ENCODE assay signal across 9 cellular contexts in genomic region chr3:184227481-184227935, GRCh38. TPM values are rescaled to one million over a fixed set of nuclear protein-coding genes. Genes with fewer than 3 reads are reported as not detected.
DNase-seq lines count a peak whose midpoint lies in the region; ATAC-seq lines count a peak whose summit lies in the region.
"Had no signal": no experiment of that assay in that cellular context is flagged by ENCODE, and none has a peak within 500 bp of the region (broad histone marks: within the 10 kb centered on the region; RNA-seq: fewer than 3 reads in every experiment).

No MANE protein-coding gene starts in this region.

- H3K4me3 ChIP-seq in CD8-positive, alpha-beta memory T cell (ENCODE audit: low read length): no peak overlapping the region

- peak; percentile 38 to 69 (median 48) for DNase-seq in CD8-positive, alpha-beta memory T cell
- DNase-seq in OCI-M1 (lab: John Stamatoyannopoulos, UW): peak; percentile 32
- no peak for DNase-seq in left ventricle myocardium superior
- DNase-seq in stimulated activated CD4-positive, alpha-beta T cell treated with anti-CD3 and anti-CD28 coated beads, Interleukin-4, amount 100 ng/mL, for 24 hours: peak; percentile 50

- no peaks in the 10 kb centered on the region for H3K4me1 ChIP-seq in CD8-positive, alpha-beta memory T cell (ENCODE audit: insufficient read depth, low read length)

- peak; percentile 53 for ATAC-seq in GM21529 (IDR thresholded peaks at IDR 0.05; ENCODE audit: unreplicated experiment)
- peak; percentile 65 for ATAC-seq in activated T-helper 17 cell treated with anti-CD3 and anti-CD28 coated beads, Interleukin-2, amount 50 U/mL, for 72 hours (replicated peaks)
- peak; percentile 30 for ATAC-seq in left ventricle myocardium superior
- no peak for ATAC-seq in HG03565 (IDR thresholded peaks at IDR 0.05; ENCODE audit: unreplicated experiment)
- ATAC-seq in HG02970 (IDR thresholded peaks at IDR 0.05; ENCODE audit: low FRiP score, unreplicated experiment): no peak

- H3K4me3 Mint-ChIP-seq in CD8-positive, alpha-beta memory T cell: no peak overlapping the region
- no peak overlapping the region for H3K4me3 Mint-ChIP-seq in activated T-helper 17 cell treated with anti-CD3 and anti-CD28 coated beads, Interleukin-2, amount 50 U/mL, for 72 hours
- H3K4me3 Mint-ChIP-seq: natural killer cell treated with Interleukin-12 subunit alpha and Interleukin-12 subunit beta and Interleukin-15 and Interleukin-18, amount 100 ng/mL, for 72 hours had no signal

- no peaks in the 10 kb centered on the region for H3K9me3 ChIP-seq in CD8-positive, alpha-beta memory T cell (ENCODE audit: low read length)

- no peaks in the 10 kb centered on the region for H3K9me3 Mint-ChIP-seq in CD8-positive, alpha-beta memory T cell
- no peaks in the 10 kb centered on the region for H3K9me3 Mint-ChIP-seq in activated T-helper 17 cell treated with anti-CD3 and anti-CD28 coated beads, Interleukin-2, amount 50 U/mL, for 72 hours
- H3K9me3 Mint-ChIP-seq: natural killer cell treated with Interleukin-12 subunit alpha and Interleukin-12 subunit beta and Interleukin-15 and Interleukin-18, amount 100 ng/mL, for 72 hours had no signal

- H3K27me3 ChIP-seq in CD8-positive, alpha-beta memory T cell (ENCODE audit: insufficient read depth, low read length, poor library complexity, severe bottlenecking): peaks cover 37% of the 10 kb centered on the region

- POLR2A ChIA-PET in CD8-positive, alpha-beta memory T cell (lab: Charles Lee): interaction anchor here (0.6 kb wide), 2 partner anchors 42 to 411 kb away, joined by 3 to 4 read pairs; partner anchors contain the start of gene ABCF3

- H3K4me1 Mint-ChIP-seq in CD8-positive, alpha-beta memory T cell: peaks cover 7 to 15% (median 15%) of the 10 kb centered on the region in 3 donors
- peaks cover 8% of the 10 kb centered on the region for H3K4me1 Mint-ChIP-seq in activated T-helper 17 cell treated with anti-CD3 and anti-CD28 coated beads, Interleukin-2, amount 50 U/mL, for 72 hours

- no peak overlapping the region for H3K27ac Mint-ChIP-seq in CD8-positive, alpha-beta memory T cell
- H3K27ac Mint-ChIP-seq in activated T-helper 17 cell treated with anti-CD3 and anti-CD28 coated beads, Interleukin-2, amount 50 U/mL, for 72 hours: no peak overlapping the region
- H3K27ac Mint-ChIP-seq: natural killer cell treated with Interleukin-12 subunit alpha and Interleukin-12 subunit beta and Interleukin-15 and Interleukin-18, amount 100 ng/mL, for 72 hours had no signal

- intact Hi-C loops in left ventricle myocardium superior (cut with micrococcal nuclease): no loop called here

- CTCF ChIA-PET in CD8-positive, alpha-beta memory T cell (lab: Charles Lee): interaction anchor here (0.8 to 4.4 kb wide), 31 partner anchors 11 to 287 kb away, joined by 3 to 36 read pairs (median 4); partner anchors contain the start of genes ABCC5, ABCF3, AP2M1 and CAMK2N2

- peaks cover 30 to 59% of the 10 kb centered on the region in 2 donors for H3K27me3 Mint-ChIP-seq in CD8-positive, alpha-beta memory T cell
- H3K27me3 Mint-ChIP-seq in activated T-helper 17 cell treated with anti-CD3 and anti-CD28 coated beads, Interleukin-2, amount 50 U/mL, for 72 hours: peaks cover 52% of the 10 kb centered on the region

- no peaks in the 10 kb centered on the region for H3K36me3 Mint-ChIP-seq in CD8-positive, alpha-beta memory T cell
- peaks cover 9% of the 10 kb centered on the region for H3K36me3 Mint-ChIP-seq in activated T-helper 17 cell treated with anti-CD3 and anti-CD28 coated beads, Interleukin-2, amount 50 U/mL, for 72 hours (ENCODE audit: low read depth)

- no peaks in the 10 kb centered on the region for H3K36me3 ChIP-seq in CD8-positive, alpha-beta memory T cell (ENCODE audit: insufficient read depth, low read length)

- H3K27ac ChIP-seq in CD8-positive, alpha-beta memory T cell (ENCODE audit: low read depth, low read length): no peak overlapping the region

RNA-seq across cellular contexts. Expression of gene VWA5B2, which starts 1.9 kb away (rescaled TPM):
- total RNA-seq in CD8-positive, alpha-beta memory T cell: under 1 TPM in 1 of 2 experiments, not detected in 1; 0.11 TPM
- not detected for polyA plus RNA-seq in CD8-positive, alpha-beta memory T cell
- total RNA-seq in activated T-helper 17 cell treated with anti-CD3 and anti-CD28 coated beads, Interleukin-2, amount 50 U/mL, for 72 hours: not detected
- not detected for total RNA-seq in left ventricle myocardium superior
- total RNA-seq: natural killer cell treated with Interleukin-12 subunit alpha and Interleukin-12 subunit beta and Interleukin-15 and Interleukin-18, amount 100 ng/mL, for 72 hours had no signal

RNA-seq across cellular contexts. Expression of gene ALG3, which starts 21.3 kb away (rescaled TPM):
- total RNA-seq in CD8-positive, alpha-beta memory T cell: 10 to 100 TPM; 59.4 to 61.4 TPM
- 73.2 TPM for polyA plus RNA-seq in CD8-positive, alpha-beta memory T cell
- total RNA-seq in activated T-helper 17 cell treated with anti-CD3 and anti-CD28 coated beads, Interleukin-2, amount 50 U/mL, for 72 hours: 10 to 100 TPM; 33.4 to 49.9 TPM
- total RNA-seq in left ventricle myocardium superior: 18.5 TPM

RNA-seq across cellular contexts. Expression of gene EEF1AKMT4, which starts 22.0 kb away (rescaled TPM):
- total RNA-seq in CD8-positive, alpha-beta memory T cell: 10 to 100 TPM; 13.2 to 14.5 TPM
- polyA plus RNA-seq in CD8-positive, alpha-beta memory T cell: 5.3 TPM
- 10 to 100 TPM in 1 of 2 donors, 1 to 10 TPM in 1; 8.0 to 13.6 TPM for total RNA-seq in activated T-helper 17 cell treated with anti-CD3 and anti-CD28 coated beads, Interleukin-2, amount 50 U/mL, for 72 hours
- total RNA-seq in left ventricle myocardium superior: 1.6 TPM

RNA-seq across cellular contexts. Expression of gene CAMK2N2, which starts 33.8 kb away (rescaled TPM):
- under 1 TPM; 0.66 to 0.77 TPM for total RNA-seq in CD8-positive, alpha-beta memory T cell
- not detected for polyA plus RNA-seq in CD8-positive, alpha-beta memory T cell
- total RNA-seq in activated T-helper 17 cell treated with anti-CD3 and anti-CD28 coated beads, Interleukin-2, amount 50 U/mL, for 72 hours: 1 to 10 TPM in 1 of 2 donors, under 1 TPM in 1; 0.64 to 1.2 TPM
- total RNA-seq in left ventricle myocardium superior: not detected

RNA-seq across cellular contexts. Expression of gene ABCF3, which starts 41.5 kb away (rescaled TPM):
- 10 to 100 TPM; 70.8 to 70.9 TPM for total RNA-seq in CD8-positive, alpha-beta memory T cell
- polyA plus RNA-seq in CD8-positive, alpha-beta memory T cell: 54.5 TPM
- total RNA-seq in activated T-helper 17 cell treated with anti-CD3 and anti-CD28 coated beads, Interleukin-2, amount 50 U/mL, for 72 hours: 10 to 100 TPM; 75.5 to 93.5 TPM
- total RNA-seq in left ventricle myocardium superior: 75.6 TPM

Comparison
In these comparisons a context has a peak if more than half of its experiments do, and no peak if none do; other contexts are left out.
1. ATAC-seq: peak in GM21529 (single experiment), activated T-helper 17 cell treated with anti-CD3 and anti-CD28 coated beads, Interleukin-2, amount 50 U/mL, for 72 hours (single experiment) and left ventricle myocardium superior (single experiment); none in HG03565 (single experiment) and HG02970 (single experiment).